ENCODE assay signal across 1 cellular context in genomic region chr12:117118838-117119591, GRCh38.
TF ChIP-seq lines count a peak whose summit lies in the region.

No MANE protein-coding gene starts in this region.

TF ChIP-seq in SK-N-SH, 30 proteins besides CTCF, POLR2A, EP300 and RAD21 (continued from another document):
- TF ChIP-seq REST (IDR thresholded peaks at IDR 0.05; ENCODE audit: low read depth, low read length) (no peak), PBX3 (IDR thresholded peaks at IDR 0.05) (no peak), ZBTB33 (IDR thresholded peaks at IDR 0.05; ENCODE audit: borderline replicate concordance, low read depth) (no peak), NFIC (IDR thresholded peaks at IDR 0.05; ENCODE audit: borderline replicate concordance) (no peak), RXRA (IDR thresholded peaks at IDR 0.05; ENCODE audit: borderline replicate concordance, low read depth) (no peak), SMC3 (IDR thresholded peaks at IDR 0.05; ENCODE audit: low read depth, low read length) (no peak), NRF1 (IDR thresholded peaks at IDR 0.05; ENCODE audit: low read depth, low read length) (no peak)
